ENCODE assay signal across 8 cellular contexts in the genomic region with DNA sequence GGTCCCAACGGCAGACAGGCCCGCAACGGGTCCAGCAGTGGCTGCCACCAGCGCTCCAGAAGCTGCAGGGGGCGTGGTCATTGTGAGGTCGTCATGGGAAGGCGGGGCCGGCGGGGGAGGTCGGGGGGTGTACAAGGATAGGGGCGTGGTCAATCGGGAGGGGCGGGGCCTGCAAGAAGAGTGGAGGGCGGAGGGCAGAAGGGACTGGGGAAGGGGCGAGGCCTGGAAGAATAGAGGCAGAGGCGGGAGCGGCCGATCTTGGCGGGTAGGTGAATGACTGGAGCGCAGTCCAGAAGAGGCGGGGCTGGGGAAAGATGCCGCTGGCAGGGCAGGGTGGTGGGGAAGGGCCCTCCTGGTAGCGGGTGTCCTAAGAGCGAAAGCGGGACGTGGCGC. TPM values are rescaled to one million over a fixed set of nuclear protein-coding genes. Genes with fewer than 3 reads are reported as not detected.
A peak's percentile ranks its signal among the peaks of the same experiment; 100 is the strongest.
DNase-seq lines count a peak whose midpoint lies in the region; ATAC-seq, FAIRE-seq and TF ChIP-seq lines count a peak whose summit lies in the region.

No MANE protein-coding gene starts in this region.

- peak; percentile 31 to 37 for ATAC-seq in activated CD4-positive, CD25-positive, alpha-beta regulatory T cell treated with anti-CD3 and anti-CD28 coated beads, Interleukin-2, amount 50 U/mL, for 24 hours
- ATAC-seq in HG03442 (IDR thresholded peaks at IDR 0.05; ENCODE audit: unreplicated experiment) = no peak
- ATAC-seq in GM18505 (IDR thresholded peaks at IDR 0.05; ENCODE audit: unreplicated experiment) = no peak

- H3K27ac ChIP-seq in skeletal muscle tissue (ENCODE audit: low read depth, low read length) = peak overlapping the region; percentile 97

- H3K4me3 ChIP-seq in bronchial epithelial cell (ENCODE audit: low read depth, low read length) = peak overlapping the region; percentile 56
- peak overlapping the region; percentile 86 to 93 (median 91) for H3K4me3 ChIP-seq in skeletal muscle tissue (ENCODE audit: low read length in 3 of 3)

- peaks cover 15 to 33% (median 25%) of the 10 kb centered on the region in 3 donors for H3K4me1 ChIP-seq in skeletal muscle tissue (ENCODE audit: control insufficient read depth in 3 of 3, insufficient read depth in 3 of 3, low read length in 3 of 3)

- no peak for TF ChIP-seq CTCF in bronchial epithelial cell (IDR thresholded peaks at IDR 0.05; ENCODE audit: insufficient read depth, low read length, severe bottlenecking)

- peak overlapping the region; percentile 88 to 97 (median 92) for H3K9ac ChIP-seq in skeletal muscle tissue (ENCODE audit: low read depth in 1 of 3, low read length in 3 of 3)

- FAIRE-seq in bronchial epithelial cell (lab: Jason Lieb, UNC) = no peak

- peak; percentile 90 for DNase-seq in COLO829 (ENCODE audit: low spot score)
- DNase-seq in NCI-H1105 (lab: John Stamatoyannopoulos, UW) = peak; percentile 96
- peak; percentile 52 for DNase-seq in bronchial epithelial cell (ENCODE audit: low read depth)
- peak; percentile 95 for DNase-seq in iPS-NIHi7 (ENCODE audit: extremely low spot score)

- no peak for TF ChIP-seq POLR2A in GM18505 (IDR thresholded peaks at IDR 0.05; ENCODE audit: borderline replicate concordance, extremely low read depth, insufficient read depth, insufficient read length)

- H3K27me3 ChIP-seq in bronchial epithelial cell (ENCODE audit: control insufficient read depth, insufficient read depth, low read length) (no peaks in the 10 kb centered on the region), skeletal muscle tissue (ENCODE audit: control insufficient read depth in 3 of 3, insufficient read depth in 3 of 3, low read length in 3 of 3) (no peaks in the 10 kb centered on the region)

- H3K36me3 ChIP-seq in bronchial epithelial cell (ENCODE audit: control insufficient read depth, insufficient read depth, low read length) (peaks cover 5% of the 10 kb centered on the region), skeletal muscle tissue (ENCODE audit: control insufficient read depth in 3 of 3, insufficient read depth in 3 of 3, low read length in 3 of 3) (peaks cover 0 to 15% (median 5%) of the 10 kb centered on the region in 3 donors)

- H3K9me3 ChIP-seq in skeletal muscle tissue (ENCODE audit: control insufficient read depth in 3 of 3, low read length in 3 of 3) = no peaks in the 10 kb centered on the region

RNA-seq across cellular contexts. Expression of gene FUZ, which starts 4.3 kb away (rescaled TPM):
- total RNA-seq in bronchial epithelial cell (12.1 and 13.2 TPM in 2 replicates), skeletal muscle tissue (12.5 TPM)

RNA-seq across cellular contexts. Expression of gene MED25, which starts 9.3 kb away (rescaled TPM):
- total RNA-seq in bronchial epithelial cell (8.2 and 10.2 TPM in 2 replicates), skeletal muscle tissue (11.0 TPM)

RNA-seq across cellular contexts. Expression of gene AP2A1, which starts 42.0 kb away (rescaled TPM):
- 25.5 and 33.5 TPM in 2 replicates for total RNA-seq in bronchial epithelial cell
- 32.9 TPM for total RNA-seq in skeletal muscle tissue

RNA-seq across cellular contexts. Expression of gene PTOV1, which starts 42.2 kb away (rescaled TPM):
- total RNA-seq in bronchial epithelial cell (20.5 and 23.6 TPM in 2 replicates), skeletal muscle tissue (63.7 TPM)

RNA-seq across cellular contexts. Expression of gene TSKS, which starts 45.7 kb away (rescaled TPM):
- total RNA-seq in bronchial epithelial cell (not detected in 2 replicates), skeletal muscle tissue (under 0.01 TPM)

Comparison
In these comparisons a context has a peak if more than half of its experiments do, and no peak if none do; other contexts are left out.
1. ATAC-seq: peak in activated CD4-positive, CD25-positive, alpha-beta regulatory T cell treated with anti-CD3 and anti-CD28 coated beads, Interleukin-2, amount 50 U/mL, for 24 hours (2 of 2); none in HG03442 (single experiment) and GM18505 (single experiment).
2. Peak in every context shown above with its lines, with median percentiles within 50 percentile points of each other: DNase-seq.